In genomic region chr7:74173491-74173865, GRCh38 we compare ENCODE assay signal across 8 cellular contexts. TPM values are rescaled to one million over a fixed set of nuclear protein-coding genes. Genes with fewer than 3 reads are reported as not detected.
DNase-seq lines count a peak whose midpoint lies in the region; ATAC-seq and TF ChIP-seq lines count a peak whose summit lies in the region.

No MANE protein-coding gene starts in this region.

- H3K27me3 ChIP-seq in cardiac muscle cell: no peaks in the 10 kb centered on the region
- H3K27me3 ChIP-seq in SU-DHL-6 (ENCODE audit: low read length): no peaks in the 10 kb centered on the region

- TF ChIP-seq CTCF in cardiac muscle cell (IDR thresholded peaks at IDR 0.05; ENCODE audit: low read depth, low read length) (no peak), SU-DHL-6 (IDR thresholded peaks at IDR 0.05; ENCODE audit: insufficient read depth, low read length, poor library complexity, severe bottlenecking) (no peak), glutamatergic neuron (IDR thresholded peaks at IDR 0.05; ENCODE audit: partially characterized antibody, unreplicated experiment) (no peak)

- peaks cover 11% of the 10 kb centered on the region for H3K27me3 Mint-ChIP-seq in glutamatergic neuron (ENCODE audit: unreplicated experiment)

- peak overlapping the region; percentile 80 for H3K4me2 ChIP-seq in SU-DHL-6 (ENCODE audit: low read depth, low read length, poor library complexity, severe bottlenecking)

- no peak for ATAC-seq in left ventricle myocardium superior
- ATAC-seq in stimulated activated effector memory CD8-positive, alpha-beta T cell treated with anti-CD3 and anti-CD28 coated beads, Interleukin-12 subunit alpha, Interleukin-12 subunit beta, amount 100 ng/mL, for 72 hours: no peak
- ATAC-seq in GM19035 (IDR thresholded peaks at IDR 0.05; ENCODE audit: unreplicated experiment): no peak

- H3K4me1 ChIP-seq in cardiac muscle cell (ENCODE audit: low read depth): peaks cover 5% of the 10 kb centered on the region

- intact Hi-C loops in left ventricle myocardium superior (cut with micrococcal nuclease): no loop called here

- peaks cover 5% of the 10 kb centered on the region for H3K9me3 Mint-ChIP-seq in glutamatergic neuron (ENCODE audit: unreplicated experiment)
- H3K9me3 Mint-ChIP-seq in stimulated activated effector memory CD8-positive, alpha-beta T cell treated with anti-CD3 and anti-CD28 coated beads, Interleukin-12 subunit alpha, Interleukin-12 subunit beta, amount 100 ng/mL, for 72 hours: no peaks in the 10 kb centered on the region

- peaks cover 27% of the 10 kb centered on the region for H4K20me1 ChIP-seq in SU-DHL-6 (ENCODE audit: low read depth, low read length)

- H3K9me3 ChIP-seq in cardiac muscle cell (ENCODE audit: low read depth): no peaks in the 10 kb centered on the region
- H3K9me3 ChIP-seq in SU-DHL-6 (ENCODE audit: insufficient read depth, low read length): no peaks in the 10 kb centered on the region

- peak overlapping the region; percentile 97 for H3K27ac Mint-ChIP-seq in glutamatergic neuron (ENCODE audit: unreplicated experiment)
- H3K27ac Mint-ChIP-seq in stimulated activated effector memory CD8-positive, alpha-beta T cell treated with anti-CD3 and anti-CD28 coated beads, Interleukin-12 subunit alpha, Interleukin-12 subunit beta, amount 100 ng/mL, for 72 hours: peak overlapping the region; percentile 94

- peak overlapping the region; percentile 74 for H2AFZ ChIP-seq in SU-DHL-6 (ENCODE audit: low read depth, low read length, severe bottlenecking)

- peak overlapping the region; percentile 94 for H3K4me3 Mint-ChIP-seq in glutamatergic neuron (ENCODE audit: unreplicated experiment)
- H3K4me3 Mint-ChIP-seq in stimulated activated effector memory CD8-positive, alpha-beta T cell treated with anti-CD3 and anti-CD28 coated beads, Interleukin-12 subunit alpha, Interleukin-12 subunit beta, amount 100 ng/mL, for 72 hours: peak overlapping the region; percentile 85

- H3K9me2 ChIP-seq in SU-DHL-6 (replicated peaks; ENCODE audit: insufficient read depth, low read length): no peaks in the 10 kb centered on the region

- H3K79me2 ChIP-seq in SU-DHL-6 (ENCODE audit: insufficient read depth, low read length): peaks cover 43% of the 10 kb centered on the region

- H3K36me3 Mint-ChIP-seq in glutamatergic neuron (ENCODE audit: unreplicated experiment): no peaks in the 10 kb centered on the region
- peaks cover 49% of the 10 kb centered on the region for H3K36me3 Mint-ChIP-seq in stimulated activated effector memory CD8-positive, alpha-beta T cell treated with anti-CD3 and anti-CD28 coated beads, Interleukin-12 subunit alpha, Interleukin-12 subunit beta, amount 100 ng/mL, for 72 hours

- H3K9ac ChIP-seq in SU-DHL-6 (ENCODE audit: low read length): peak overlapping the region; percentile 96

- no peak for DNase-seq in cardiac muscle cell (ENCODE audit: low read depth in 1 of 2, low spot score in 1 of 2)
- no peak for DNase-seq in left ventricle myocardium superior
- DNase-seq in glutamatergic neuron: no peak
- no peak for DNase-seq in stimulated activated effector memory CD8-positive, alpha-beta T cell treated with anti-CD3 and anti-CD28 coated beads, Interleukin-12 subunit alpha, Interleukin-12 subunit beta, amount 100 ng/mL, for 72 hours (ENCODE audit: low spot score in 2 of 2)
- no peak for DNase-seq in NCI-H146 treated with DMSO at 0.1 percent for 48 hours (lab: John Stamatoyannopoulos, UW; ENCODE audit: unreplicated experiment)
- no peak for DNase-seq in HK-2 (ENCODE audit: unreplicated experiment)

- peaks cover 14% of the 10 kb centered on the region for H3K4me1 Mint-ChIP-seq in glutamatergic neuron (ENCODE audit: low read depth, unreplicated experiment)
- peaks cover 35% of the 10 kb centered on the region for H3K4me1 Mint-ChIP-seq in stimulated activated effector memory CD8-positive, alpha-beta T cell treated with anti-CD3 and anti-CD28 coated beads, Interleukin-12 subunit alpha, Interleukin-12 subunit beta, amount 100 ng/mL, for 72 hours

- H3K36me3 ChIP-seq in cardiac muscle cell: no peaks in the 10 kb centered on the region
- H3K36me3 ChIP-seq in SU-DHL-6 (ENCODE audit: low read length): peaks cover 16% of the 10 kb centered on the region

- peak overlapping the region; percentile 98 for H3K27ac ChIP-seq in cardiac muscle cell
- peak overlapping the region; percentile 13 for H3K27ac ChIP-seq in SU-DHL-6 (ENCODE audit: low read depth, low read length)

- H3F3A ChIP-seq in SU-DHL-6 (ENCODE audit: insufficient read depth): peaks cover 9% of the 10 kb centered on the region; the same call in 1 of the 2 replicates

- H3K4me3 ChIP-seq in cardiac muscle cell (peak overlapping the region; percentile 55), SU-DHL-6 (ENCODE audit: insufficient read depth, low read length, poor library complexity, severe bottlenecking) (peak overlapping the region; percentile 92)

RNA-seq across cellular contexts. Expression of gene EIF4H, which starts 0.7 kb away (rescaled TPM):
- 314 and 330 TPM in 2 replicates for total RNA-seq in cardiac muscle cell
- 323 and 395 TPM in 2 replicates for polyA plus RNA-seq in cardiac muscle cell
- 172 TPM for total RNA-seq in left ventricle myocardium superior
- 234 TPM for total RNA-seq in glutamatergic neuron (ENCODE audit: unreplicated experiment)

RNA-seq across cellular contexts. Expression of gene LAT2, which starts 36.3 kb away (rescaled TPM):
- total RNA-seq in cardiac muscle cell (0.63 and 1.1 TPM in 2 replicates), left ventricle myocardium superior (2.7 TPM), glutamatergic neuron (ENCODE audit: unreplicated experiment) (1.5 TPM)
- polyA plus RNA-seq in cardiac muscle cell: 0.86 and 0.94 TPM in 2 replicates
